1 cellular context compared by ENCODE assay signal in genomic region chr1:204350265-204350664, GRCh38.
TF ChIP-seq lines count a peak whose summit lies in the region.

No MANE protein-coding gene starts in this region.

TF ChIP-seq in IMR-90, 13 proteins besides CTCF, POLR2A, EP300 and RAD21:
- TF ChIP-seq CHD1 (IDR thresholded peaks at IDR 0.05; ENCODE audit: low read depth, low read length) (no peak), NFE2L2 (IDR thresholded peaks at IDR 0.05; ENCODE audit: low read depth, low read length) (no peak), MAZ (IDR thresholded peaks at IDR 0.05; ENCODE audit: borderline replicate concordance, low read depth, low read length) (no peak), USF2 (IDR thresholded peaks at IDR 0.05; ENCODE audit: low read depth, low read length) (no peak), BHLHE40 (IDR thresholded peaks at IDR 0.05; ENCODE audit: low read depth, low read length) (no peak), RCOR1 (IDR thresholded peaks at IDR 0.05; ENCODE audit: insufficient replicate concordance, low read length) (no peak), MAFK (IDR thresholded peaks at IDR 0.05; ENCODE audit: low read depth, low read length) (no peak), RFX5 (IDR thresholded peaks at IDR 0.05; ENCODE audit: low read depth, low read length) (no peak), ELK1 (IDR thresholded peaks at IDR 0.05; ENCODE audit: borderline replicate concordance, low read depth, low read length) (no peak), MXI1 (IDR thresholded peaks at IDR 0.05; ENCODE audit: borderline replicate concordance, low read depth, low read length) (no peak), SMC3 (IDR thresholded peaks at IDR 0.05; ENCODE audit: low read depth, low read length) (no peak), FOS (IDR thresholded peaks at IDR 0.05; ENCODE audit: low read depth, low read length) (no peak), CEBPB (IDR thresholded peaks at IDR 0.05; ENCODE audit: low read depth, low read length) (no peak)
